ENCODE assay signal across 11 cellular contexts in genomic region chr6:17093692-17094091, GRCh38. TPM values are rescaled to one million over a fixed set of nuclear protein-coding genes. Genes with fewer than 3 reads are reported as not detected.
DNase-seq lines count a peak whose midpoint lies in the region; ATAC-seq and TF ChIP-seq lines count a peak whose summit lies in the region.
"Had no signal": no experiment of that assay in that cellular context is flagged by ENCODE, and none has a peak within 500 bp of the region (broad histone marks: within the 10 kb centered on the region; RNA-seq: fewer than 3 reads in every experiment).

No MANE protein-coding gene starts in this region.

- no peak overlapping the region for H3K27ac Mint-ChIP-seq in GM23338

- H2AFZ ChIP-seq in GM23338, result no peak overlapping the region

- no peaks in the 10 kb centered on the region for H4K20me1 ChIP-seq in GM23338 (replicated peaks; ENCODE audit: insufficient read depth)

- H3F3A ChIP-seq in GM23338 (replicated peaks; ENCODE audit: low read depth), result no peaks in the 10 kb centered on the region

- POLR2A ChIA-PET in Panc1 (lab: Charles Lee), result no interaction called here

- H3K4me3 Mint-ChIP-seq in GM23338, result no peak overlapping the region

- H3K9me3 ChIP-seq in Panc1 (ENCODE audit: control insufficient read depth, insufficient read depth, low read depth, low read length) (no peaks in the 10 kb centered on the region), ovary (no peaks in the 10 kb centered on the region)

- no peak overlapping the region for H3K27ac ChIP-seq in GM23338 (ENCODE audit: low read depth)
- no peak overlapping the region for H3K27ac ChIP-seq in Panc1 (ENCODE audit: low read length)
- H3K27ac ChIP-seq in ovary, result no peak overlapping the region
- H3K27ac ChIP-seq: spleen had no signal

- no peak for TF ChIP-seq EP300 in ovary (IDR thresholded peaks at IDR 0.05)

- no peaks in the 10 kb centered on the region for H3K4me1 ChIP-seq in GM23338 (ENCODE audit: insufficient read depth)
- no peaks in the 10 kb centered on the region for H3K4me1 ChIP-seq in Panc1 (ENCODE audit: control insufficient read depth, insufficient read depth, low read length)
- no peaks in the 10 kb centered on the region for H3K4me1 ChIP-seq in ovary (ENCODE audit: insufficient read depth)
- H3K4me1 ChIP-seq: spleen had no signal

- intact Hi-C loops in Panc1 (cut with micrococcal nuclease; ENCODE audit: unreplicated experiment) (no loop called here), ovary (cut with DNase I) (no loop called here)

- DNase-seq in AG10803 (ENCODE audit: low read depth) (no peak), GM23338 (ENCODE audit: low spot score) (peak; percentile 72), Panc1 (ENCODE audit: low read depth, low spot score) (no peak), fibroblast of pulmonary artery (ENCODE audit: low read depth) (no peak), kidney glomerular epithelial cell (lab: John Stamatoyannopoulos, UW) (no peak), iPS-NIHi11 (ENCODE audit: low spot score) (no peak), ovary (no peak)
- DNase-seq in activated CD4-positive, CD25-positive, alpha-beta regulatory T cell treated with anti-CD3 and anti-CD28 coated beads, Interleukin-2, amount 50 U/mL, for 72 hours, result no peak
- DNase-seq: spleen; stimulated activated naive CD4-positive, alpha-beta T cell had no signal

- peak; percentile 35 for TF ChIP-seq CTCF in AG10803 (conservative IDR thresholded peaks at IDR 0.05; ENCODE audit: low read length)
- TF ChIP-seq CTCF in GM23338 (conservative IDR thresholded peaks at IDR 0.05; ENCODE audit: low read depth in 2 of 2), result peak; percentile 58 to 77
- peak; percentile 59 for TF ChIP-seq CTCF in Panc1 (IDR thresholded peaks at IDR 0.05)
- TF ChIP-seq CTCF in fibroblast of pulmonary artery (IDR thresholded peaks at IDR 0.05; ENCODE audit: low read length, missing control alignments), result peak; percentile 13
- no peak for TF ChIP-seq CTCF in ovary (IDR thresholded peaks at IDR 0.05)

- H3K27me3 Mint-ChIP-seq in GM23338 (ENCODE audit: insufficient read depth, low read depth, poor library complexity), result peaks cover 3% of the 10 kb centered on the region

- H3K9me3 Mint-ChIP-seq in GM23338, result no peaks in the 10 kb centered on the region; the same call in 2 of the 3 replicates

- in situ Hi-C loops in Panc1 (cut with HindIII; ENCODE audit: low pct_unique_long_range_greater_than_20kb, low sequenced_read_pairs), result no loop called here

- no peaks in the 10 kb centered on the region for H3K27me3 ChIP-seq in GM23338 (ENCODE audit: insufficient read depth)
- peaks cover 4% of the 10 kb centered on the region for H3K27me3 ChIP-seq in Panc1 (ENCODE audit: control insufficient read depth, insufficient read depth, low read length)
- H3K27me3 ChIP-seq in ovary, result no peaks in the 10 kb centered on the region

- no peak overlapping the region for H3K4me2 ChIP-seq in GM23338

- peaks cover 7% of the 10 kb centered on the region; the same call in 2 of the 3 replicates for H3K4me1 Mint-ChIP-seq in GM23338

- CTCF ChIA-PET in Panc1 (lab: Charles Lee), result no interaction called here

- TF ChIP-seq POLR2A in ovary (IDR thresholded peaks at IDR 0.05), result no peak

- H3K36me3 Mint-ChIP-seq in GM23338 (ENCODE audit: low read depth), result no peaks in the 10 kb centered on the region

- H3K4me3 ChIP-seq in AG10803 (ENCODE audit: low read length) (no peak overlapping the region), GM23338 (no peak overlapping the region), Panc1 (ENCODE audit: low read depth in 2 of 2, low read length in 2 of 2) (no peak overlapping the region), fibroblast of pulmonary artery (replicated peaks; ENCODE audit: low read depth, low read length) (no peak overlapping the region), ovary (no peak overlapping the region)
- H3K4me3 ChIP-seq: spleen had no signal

- no peaks in the 10 kb centered on the region for H3K9me2 ChIP-seq in GM23338 (ENCODE audit: insufficient read depth)

- ATAC-seq in GM23338 (peak; percentile 77), Panc1 (peak; percentile 74)

- no peaks in the 10 kb centered on the region for H3K36me3 ChIP-seq in GM23338 (ENCODE audit: insufficient read depth)
- H3K36me3 ChIP-seq in Panc1 (ENCODE audit: control insufficient read depth, insufficient read depth, low read length), result no peaks in the 10 kb centered on the region
- no peaks in the 10 kb centered on the region for H3K36me3 ChIP-seq in ovary
- H3K36me3 ChIP-seq: spleen had no signal

- BruUV-seq in Panc1 (replicated peaks; lab: Mats Ljungman, UMichigan), result no TSS peak

- H3K79me2 ChIP-seq in GM23338 (replicated peaks; ENCODE audit: insufficient read depth), result no peaks in the 10 kb centered on the region

- WGBS in ovary, 3 donors, result 54 to 67% (median 61%) methylated on average over 6 of the region's 6 CpGs

TF ChIP-seq in GM23338, 12 proteins besides CTCF, POLR2A, EP300 and RAD21 (continues in another document):
- TF ChIP-seq STAT1 (IDR thresholded peaks at IDR 0.05; ENCODE audit: unreplicated experiment) (no peak), POLR2AphosphoS5 (IDR thresholded peaks at IDR 0.05; ENCODE audit: low read depth) (no peak), CREB1 (CRISPR knock-in tag; IDR thresholded peaks at IDR 0.05; ENCODE audit: low read depth) (no peak), ZNF462 (CRISPR knock-in tag; IDR thresholded peaks at IDR 0.05) (no peak), ZNF331 (CRISPR knock-in tag; IDR thresholded peaks at IDR 0.05; ENCODE audit: low read depth) (no peak), JUNB (IDR thresholded peaks at IDR 0.05; ENCODE audit: unreplicated experiment) (no peak), EZH2phosphoT487 (IDR thresholded peaks at IDR 0.05; ENCODE audit: unreplicated experiment) (no peak)

RNA-seq across cellular contexts. Expression of gene STMND1, which starts 8.2 kb away (rescaled TPM):
- 0.80 TPM in 1 of 2 replicates, not detected in the other for total RNA-seq in GM23338 (2014; rRNA removed; shearing (Covaris generic))
- polyA plus RNA-seq in GM23338 (2016; fragmentation: Nextera tagmentation; extraction: Ambion mirVana) (not detected in 2 replicates), ovary (under 1 TPM in 1 of 2 donors, not detected in 1; 0.07 TPM)
- total RNA-seq in Panc1 (2021; ENCODE audit: unreplicated experiment) (not detected), ovary (1 to 10 TPM in 2 of 7 donors, under 1 TPM in 1, not detected in 4; 0.37 to 8.6 (median 1.0) TPM)
- polyA plus RNA-seq in Panc1 (2012; ENCODE audit: insufficient read length), result not detected
- total RNA-seq: mononuclear cell, spleen had no signal
- polyA plus RNA-seq: spleen had no signal

Comparison
In these comparisons a context has a peak if more than half of its experiments do, and no peak if none do; other contexts are left out.
1. CTCF ChIP-seq: peak in AG10803 (single experiment), GM23338 (2 of 2), Panc1 (single experiment) and fibroblast of pulmonary artery (single experiment); none in ovary (0 of 3).